ENCODE assay signal across 23 cellular contexts in the genomic region with DNA sequence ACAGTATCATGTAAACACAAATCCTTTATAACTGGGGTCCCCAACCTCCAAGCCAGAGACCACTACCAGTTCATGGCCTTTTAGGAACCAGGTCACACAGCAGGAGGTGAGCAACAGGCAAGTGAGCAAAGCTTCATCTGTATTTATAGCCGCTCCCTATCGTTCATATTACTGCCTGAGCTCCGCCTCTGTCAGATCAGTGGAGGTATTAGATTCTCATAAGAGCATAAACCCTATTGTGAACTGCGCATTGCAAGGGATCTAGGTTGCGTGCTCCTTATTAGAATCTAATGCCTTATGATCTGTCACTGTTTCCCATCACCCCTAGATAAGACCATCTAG. TPM values are rescaled to one million over a fixed set of nuclear protein-coding genes. Genes with fewer than 3 reads are reported as not detected.
DNase-seq lines count a peak whose midpoint lies in the region; ATAC-seq, FAIRE-seq and TF ChIP-seq lines count a peak whose summit lies in the region.
"Had no signal": no experiment of that assay in that cellular context is flagged by ENCODE, and none has a peak within 500 bp of the region (broad histone marks: within the 10 kb centered on the region; RNA-seq: fewer than 3 reads in every experiment).

No MANE protein-coding gene starts in this region.

- H3K4me1 ChIP-seq in Caco-2 (peaks cover 33% of the 10 kb centered on the region), HUES48 (ENCODE audit: control insufficient read depth, insufficient read depth, low read length) (peaks cover 39% of the 10 kb centered on the region), endodermal cell (ENCODE audit: control insufficient read depth, insufficient read depth, low read length) (peaks cover 18% of the 10 kb centered on the region), esophagus muscularis mucosa (peaks cover 14 to 53% (median 32%) of the 10 kb centered on the region in 4 donors)

- WGBS in endodermal cell (ENCODE audit: insufficient coverage in 1 of 2, insufficient read length in 1 of 2), 2 experiments = 95 to 96% methylated on average over 4 to 5 of the region's 5 CpGs
- WGBS in esophagus muscularis mucosa = 91% methylated on average over 5 of the region's 5 CpGs

- CTCF ChIA-PET in Caco-2 (lab: Charles Lee) = no interaction called here
- CTCF ChIA-PET in activated CD4-positive, alpha-beta memory T cell treated with anti-CD3 and anti-CD28 coated beads, Interleukin-2, amount 10 ng/mL, durations not matched to agents 7 days and 5 days (lab: Charles Lee) = interaction anchor here (1.0 kb wide), 1 partner anchor 111 kb away, joined by 3 read pairs; no protein-coding TSS in a partner anchor

- no peak for DNase-seq in Caco-2
- DNase-seq in endodermal cell = no peak
- DNase-seq in neural crest cell (ENCODE audit: low read depth, low spot score) = no peak
- no peak for DNase-seq in activated CD4-positive, alpha-beta memory T cell treated with anti-CD3 and anti-CD28 coated beads, Interleukin-2, amount 10 ng/mL, durations not matched to agents 7 days and 5 days
- no peak for DNase-seq in esophagus muscularis mucosa (ENCODE audit: extremely low spot score)
- no peak for DNase-seq in D721Med (ENCODE audit: insufficient read length, low spot score)
- DNase-seq: activated CD4-positive, alpha-beta T cell treated with anti-CD3 and anti-CD28 coated beads, Interleukin-2, amount 10 ng/mL, durations not matched to agents 24 days and 14 days; activated naive CD4-positive, alpha-beta T cell treated with Interleukin-2 at 50 U/mL for 16 hours; activated T-cell treated with anti-CD3 and anti-CD28 coated beads, Interleukin-2, amount 50 U/mL, for 72 hours; adrenal gland; brain microvascular endothelial cell; effector memory CD4-positive, alpha-beta T cell; gastrocnemius medialis; hippocampal formation; KG1; left ventricle myocardium superior; NCI-H2171; NCI-H524; trophoblast cell had no signal

- H3K9ac ChIP-seq in HUES48 (ENCODE audit: low read depth, low read length) (no peak overlapping the region), endodermal cell (ENCODE audit: extremely low read depth, low read length, poor library complexity, severe bottlenecking) (no peak overlapping the region)
- H3K9ac ChIP-seq: neural progenitor cell had no signal

- ATAC-seq in HG03469 (IDR thresholded peaks at IDR 0.05; ENCODE audit: unreplicated experiment) = no peak
- ATAC-seq: activated T-cell treated with anti-CD3 and anti-CD28 coated beads, Interleukin-2, amount 50 U/mL, for 72 hours; gastrocnemius medialis; left ventricle myocardium superior had no signal

- H3K4me1 Mint-ChIP-seq in Caco-2 (ENCODE audit: low read depth, unreplicated experiment) = peaks cover 59% of the 10 kb centered on the region
- H3K4me1 Mint-ChIP-seq in endodermal cell = peaks cover 71% of the 10 kb centered on the region
- peaks cover 62% of the 10 kb centered on the region for H3K4me1 Mint-ChIP-seq in neural crest cell
- no peaks in the 10 kb centered on the region for H3K4me1 Mint-ChIP-seq in activated CD4-positive, alpha-beta memory T cell treated with anti-CD3 and anti-CD28 coated beads, Interleukin-2, amount 10 ng/mL, durations not matched to agents 7 days and 5 days

- no TSS peak for BruUV-seq in Caco-2 (replicated peaks; lab: Mats Ljungman, UMichigan)

- no peaks in the 10 kb centered on the region for H3K36me3 ChIP-seq in Caco-2 (ENCODE audit: control insufficient read depth, insufficient read depth, low read length)
- H3K36me3 ChIP-seq in HUES48 (ENCODE audit: control insufficient read depth, insufficient read depth, low read length) = no peaks in the 10 kb centered on the region
- no peaks in the 10 kb centered on the region for H3K36me3 ChIP-seq in endodermal cell (ENCODE audit: control insufficient read depth, insufficient read depth, low read length)
- no peaks in the 10 kb centered on the region for H3K36me3 ChIP-seq in esophagus muscularis mucosa
- H3K36me3 ChIP-seq: adrenal gland, brain microvascular endothelial cell, gastrocnemius medialis, neural progenitor cell had no signal

- POLR2A ChIA-PET in Caco-2 (lab: Charles Lee) = no interaction called here
- POLR2A ChIA-PET in activated CD4-positive, alpha-beta memory T cell treated with anti-CD3 and anti-CD28 coated beads, Interleukin-2, amount 10 ng/mL, durations not matched to agents 7 days and 5 days (lab: Charles Lee) = no interaction called here

- H3K27me3 Mint-ChIP-seq in Caco-2 (ENCODE audit: insufficient read depth, unreplicated experiment) (no peaks in the 10 kb centered on the region), endodermal cell (ENCODE audit: insufficient read depth) (no peaks in the 10 kb centered on the region), neural crest cell (ENCODE audit: low read depth) (no peaks in the 10 kb centered on the region)
- H3K27me3 Mint-ChIP-seq in activated CD4-positive, alpha-beta memory T cell treated with anti-CD3 and anti-CD28 coated beads, Interleukin-2, amount 10 ng/mL, durations not matched to agents 7 days and 5 days = peaks cover 42% of the 10 kb centered on the region

- H3K36me3 Mint-ChIP-seq in Caco-2 (ENCODE audit: insufficient read depth, unreplicated experiment) (no peaks in the 10 kb centered on the region), endodermal cell (ENCODE audit: low read depth) (peaks cover 11% of the 10 kb centered on the region), neural crest cell (ENCODE audit: low read depth) (no peaks in the 10 kb centered on the region)
- H3K36me3 Mint-ChIP-seq in activated CD4-positive, alpha-beta memory T cell treated with anti-CD3 and anti-CD28 coated beads, Interleukin-2, amount 10 ng/mL, durations not matched to agents 7 days and 5 days (ENCODE audit: low read depth) = no peaks in the 10 kb centered on the region

- H3K9me3 ChIP-seq in Caco-2 = no peaks in the 10 kb centered on the region
- H3K9me3 ChIP-seq in HUES48 (ENCODE audit: control insufficient read depth, insufficient read depth, low read length) = no peaks in the 10 kb centered on the region
- no peaks in the 10 kb centered on the region for H3K9me3 ChIP-seq in endodermal cell (ENCODE audit: control insufficient read depth, low read length)
- H3K9me3 ChIP-seq in esophagus muscularis mucosa = no peaks in the 10 kb centered on the region
- H3K9me3 ChIP-seq: adrenal gland, gastrocnemius medialis had no signal

- H3K4me3 ChIP-seq in Caco-2 (ENCODE audit: low read depth, low read length) (no peak overlapping the region), HUES48 (ENCODE audit: low read depth, low read length) (0 out of 2 replicates have a peak overlapping the region, but pooled peaks have one; percentile 8), endodermal cell (ENCODE audit: low read length) (no peak overlapping the region), esophagus muscularis mucosa (no peak overlapping the region)
- H3K4me3 ChIP-seq: adrenal gland, gastrocnemius medialis, neural progenitor cell had no signal

- H3K27me3 ChIP-seq in Caco-2 (replicated peaks; ENCODE audit: control insufficient read depth, insufficient read depth, low read length) = no peaks in the 10 kb centered on the region
- no peaks in the 10 kb centered on the region for H3K27me3 ChIP-seq in HUES48 (ENCODE audit: control insufficient read depth, insufficient read depth, low read length)
- H3K27me3 ChIP-seq in endodermal cell (ENCODE audit: control insufficient read depth, insufficient read depth, low read length, poor library complexity, severe bottlenecking) = no peaks in the 10 kb centered on the region
- H3K27me3 ChIP-seq in esophagus muscularis mucosa = no peaks in the 10 kb centered on the region
- H3K27me3 ChIP-seq: adrenal gland, brain microvascular endothelial cell, gastrocnemius medialis, neural progenitor cell had no signal

- H3K4me3 Mint-ChIP-seq in Caco-2 (ENCODE audit: unreplicated experiment) = no peak overlapping the region
- no peak overlapping the region for H3K4me3 Mint-ChIP-seq in endodermal cell
- peak overlapping the region; percentile 7 for H3K4me3 Mint-ChIP-seq in neural crest cell
- H3K4me3 Mint-ChIP-seq in activated CD4-positive, alpha-beta memory T cell treated with anti-CD3 and anti-CD28 coated beads, Interleukin-2, amount 10 ng/mL, durations not matched to agents 7 days and 5 days = no peak overlapping the region
- H3K4me3 Mint-ChIP-seq: activated CD4-positive, alpha-beta T cell treated with anti-CD3 and anti-CD28 coated beads, Interleukin-2, amount 10 ng/mL, durations not matched to agents 24 days and 14 days; activated T-cell treated with anti-CD3 and anti-CD28 coated beads, Interleukin-2, amount 50 U/mL, for 72 hours; neural progenitor cell; T-helper 1 cell treated with Interleukin-12 subunit alpha and Interleukin-12 subunit beta and Interleukin-4 antibody, amounts not matched to agents 30 μg/mL and 1 μg/mL, for 36 hours had no signal

- no peak for FAIRE-seq in D721Med (lab: Jason Lieb, UNC)

- TF ChIP-seq CTCF in Caco-2 (IDR thresholded peaks at IDR 0.05; ENCODE audit: insufficient read depth in 1 of 2, low read depth in 1 of 2, low read length in 1 of 2, severe bottlenecking in 1 of 2, unreplicated experiment in 1 of 2) (no peak), endodermal cell (conservative IDR thresholded peaks at IDR 0.05) (no peak), neural crest cell (conservative IDR thresholded peaks at IDR 0.05) (no peak), esophagus muscularis mucosa (IDR thresholded peaks at IDR 0.05) (no peak), D721Med (IDR thresholded peaks at IDR 0.05; ENCODE audit: insufficient read depth, missing control alignments) (no peak)

- no peak for TF ChIP-seq EP300 in esophagus muscularis mucosa (IDR thresholded peaks at IDR 0.05)

- H3K27ac ChIP-seq in HUES48 (ENCODE audit: low read depth, low read length) = peak overlapping the region; percentile 40
- H3K27ac ChIP-seq in endodermal cell (ENCODE audit: low read depth, low read length) = no peak overlapping the region
- H3K27ac ChIP-seq in esophagus muscularis mucosa (replicated peaks in 1 of 4) = no peak overlapping the region
- H3K27ac ChIP-seq: adrenal gland, brain microvascular endothelial cell, gastrocnemius medialis, neural progenitor cell had no signal

- H3K9me3 Mint-ChIP-seq in Caco-2 (ENCODE audit: unreplicated experiment) = no peaks in the 10 kb centered on the region
- peaks cover 2% of the 10 kb centered on the region for H3K9me3 Mint-ChIP-seq in endodermal cell
- H3K9me3 Mint-ChIP-seq in neural crest cell = peaks cover 3% of the 10 kb centered on the region
- no peaks in the 10 kb centered on the region for H3K9me3 Mint-ChIP-seq in activated CD4-positive, alpha-beta memory T cell treated with anti-CD3 and anti-CD28 coated beads, Interleukin-2, amount 10 ng/mL, durations not matched to agents 7 days and 5 days
- H3K9me3 Mint-ChIP-seq: activated CD4-positive, alpha-beta T cell treated with anti-CD3 and anti-CD28 coated beads, Interleukin-2, amount 10 ng/mL, durations not matched to agents 24 days and 14 days; T-helper 1 cell treated with Interleukin-12 subunit alpha and Interleukin-12 subunit beta and Interleukin-4 antibody, amounts not matched to agents 30 μg/mL and 1 μg/mL, for 36 hours had no signal

- intact Hi-C loops in Caco-2 (cut with micrococcal nuclease; ENCODE audit: unreplicated experiment) (no loop called here), esophagus muscularis mucosa (cut with DNase I) (no loop called here)

- H3K27ac Mint-ChIP-seq in Caco-2 (ENCODE audit: unreplicated experiment) (peak overlapping the region; percentile 57), endodermal cell (peak overlapping the region; percentile 66), neural crest cell (ENCODE audit: unreplicated experiment) (no peak overlapping the region)
- H3K27ac Mint-ChIP-seq in activated CD4-positive, alpha-beta memory T cell treated with anti-CD3 and anti-CD28 coated beads, Interleukin-2, amount 10 ng/mL, durations not matched to agents 7 days and 5 days = no peak overlapping the region
- H3K27ac Mint-ChIP-seq: activated CD4-positive, alpha-beta T cell treated with anti-CD3 and anti-CD28 coated beads, Interleukin-2, amount 10 ng/mL, durations not matched to agents 24 days and 14 days; activated T-cell treated with anti-CD3 and anti-CD28 coated beads, Interleukin-2, amount 50 U/mL, for 72 hours; neural progenitor cell; T-helper 1 cell treated with Interleukin-12 subunit alpha and Interleukin-12 subunit beta and Interleukin-4 antibody, amounts not matched to agents 30 μg/mL and 1 μg/mL, for 36 hours had no signal

- no peak for TF ChIP-seq POLR2A in esophagus muscularis mucosa (IDR thresholded peaks at IDR 0.05; ENCODE audit: low read depth)

RNA-seq across cellular contexts. Expression of gene LRP6, which starts 49.9 kb away (rescaled TPM):
- 72.7 and 78.4 TPM in 2 replicates for total RNA-seq in Caco-2 (2022)
- total RNA-seq in endodermal cell = 100 to 1,000 TPM; 109 to 182 TPM
- polyA plus RNA-seq in endodermal cell (2013, experiment 1 of 2) = 34.5 TPM
- 33.8 TPM for polyA plus RNA-seq in endodermal cell (2013, experiment 2 of 2)
- 56.2 and 60.3 TPM in 2 replicates for total RNA-seq in neural crest cell
- total RNA-seq in activated CD4-positive, alpha-beta memory T cell treated with anti-CD3 and anti-CD28 coated beads, Interleukin-2, amount 10 ng/mL, durations not matched to agents 7 days and 5 days = under 1 TPM; 0.30 to 0.40 TPM
- 10 to 100 TPM; 26.2 to 61.1 (median 34.8) TPM for total RNA-seq in esophagus muscularis mucosa

Comparison
In these comparisons a context has a peak if more than half of its experiments do, and no peak if none do; other contexts are left out.
1. H3K27ac Mint-ChIP-seq: peak in Caco-2 (single experiment) and endodermal cell (single experiment); none in neural crest cell (single experiment) and activated CD4-positive, alpha-beta memory T cell treated with anti-CD3 and anti-CD28 coated beads, Interleukin-2, amount 10 ng/mL, durations not matched to agents 7 days and 5 days (single experiment).
2. RNA of gene LRP6, which starts 49.9 kb away (total RNA-seq): 109 to 182 TPM in endodermal cell, 72.7 to 78.4 TPM in Caco-2, 56.2 to 60.3 TPM in neural crest cell and 26.2 to 61.1 TPM in esophagus muscularis mucosa; 0.30 to 0.40 TPM in activated CD4-positive, alpha-beta memory T cell treated with anti-CD3 and anti-CD28 coated beads, Interleukin-2, amount 10 ng/mL, durations not matched to agents 7 days and 5 days; every median in the first group is over 10 times any median in the second.